1 cellular context compared by ENCODE assay signal in the genomic region with DNA sequence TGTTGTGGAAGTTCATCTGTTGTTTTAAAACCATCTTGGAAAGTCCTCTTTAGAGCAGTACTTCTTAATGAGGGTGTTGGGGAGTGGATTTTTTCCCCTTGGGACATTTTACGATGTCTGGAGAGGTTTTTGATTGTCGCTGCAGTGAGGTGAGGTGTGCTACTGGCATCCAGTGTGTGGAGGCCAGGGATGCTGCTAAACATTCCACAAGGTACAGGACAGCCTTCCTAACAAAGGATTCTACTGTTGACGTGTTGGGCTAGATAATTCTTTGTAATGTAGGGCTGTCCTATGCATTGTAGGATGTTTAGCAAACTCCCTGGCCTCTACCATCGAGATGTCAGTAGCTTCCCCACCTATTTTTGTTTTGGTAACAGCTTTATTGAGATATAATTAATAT.
TF ChIP-seq lines count a peak whose summit lies in the region.

No MANE protein-coding gene starts in this region.

TF ChIP-seq in WTC11, 78 proteins besides CTCF, POLR2A, EP300 and RAD21:
- TF ChIP-seq, protein P1, sequence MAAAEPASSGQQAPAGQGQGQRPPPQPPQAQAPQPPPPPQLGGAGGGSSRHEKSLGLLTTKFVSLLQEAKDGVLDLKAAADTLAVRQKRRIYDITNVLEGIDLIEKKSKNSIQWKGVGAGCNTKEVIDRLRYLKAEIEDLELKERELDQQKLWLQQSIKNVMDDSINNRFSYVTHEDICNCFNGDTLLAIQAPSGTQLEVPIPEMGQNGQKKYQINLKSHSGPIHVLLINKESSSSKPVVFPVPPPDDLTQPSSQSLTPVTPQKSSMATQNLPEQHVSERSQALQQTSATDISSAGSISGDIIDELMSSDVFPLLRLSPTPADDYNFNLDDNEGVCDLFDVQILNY (CRISPR knock-in tag; IDR thresholded peaks at IDR 0.05): no peak
- TF ChIP-seq FOXK1 (CRISPR knock-in tag; IDR thresholded peaks at IDR 0.05): no peak
- no peak for TF ChIP-seq ZNF121 (CRISPR knock-in tag; IDR thresholded peaks at IDR 0.05)
- TF ChIP-seq, protein P2, sequence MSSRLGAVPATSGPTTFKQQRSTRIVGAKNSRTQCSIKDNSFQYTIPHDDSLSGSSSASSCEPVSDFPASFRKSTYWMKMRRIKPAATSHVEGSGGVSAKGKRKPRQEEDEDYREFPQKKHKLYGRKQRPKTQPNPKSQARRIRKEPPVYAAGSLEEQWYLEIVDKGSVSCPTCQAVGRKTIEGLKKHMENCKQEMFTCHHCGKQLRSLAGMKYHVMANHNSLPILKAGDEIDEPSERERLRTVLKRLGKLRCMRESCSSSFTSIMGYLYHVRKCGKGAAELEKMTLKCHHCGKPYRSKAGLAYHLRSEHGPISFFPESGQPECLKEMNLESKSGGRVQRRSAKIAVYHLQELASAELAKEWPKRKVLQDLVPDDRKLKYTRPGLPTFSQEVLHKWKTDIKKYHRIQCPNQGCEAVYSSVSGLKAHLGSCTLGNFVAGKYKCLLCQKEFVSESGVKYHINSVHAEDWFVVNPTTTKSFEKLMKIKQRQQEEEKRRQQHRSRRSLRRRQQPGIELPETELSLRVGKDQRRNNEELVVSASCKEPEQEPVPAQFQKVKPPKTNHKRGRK (CRISPR knock-in tag; IDR thresholded peaks at IDR 0.05; ENCODE audit: borderline replicate concordance): no peak
- TF ChIP-seq GRHL2 (CRISPR knock-in tag; IDR thresholded peaks at IDR 0.05; ENCODE audit: insufficient replicate concordance, severe bottlenecking): no peak
- TF ChIP-seq NFYB (CRISPR knock-in tag; conservative IDR thresholded peaks at IDR 0.05; ENCODE audit: low read depth): no peak
- TF ChIP-seq PRRX2 (CRISPR knock-in tag; IDR thresholded peaks at IDR 0.05): no peak
- TF ChIP-seq, protein P3, sequence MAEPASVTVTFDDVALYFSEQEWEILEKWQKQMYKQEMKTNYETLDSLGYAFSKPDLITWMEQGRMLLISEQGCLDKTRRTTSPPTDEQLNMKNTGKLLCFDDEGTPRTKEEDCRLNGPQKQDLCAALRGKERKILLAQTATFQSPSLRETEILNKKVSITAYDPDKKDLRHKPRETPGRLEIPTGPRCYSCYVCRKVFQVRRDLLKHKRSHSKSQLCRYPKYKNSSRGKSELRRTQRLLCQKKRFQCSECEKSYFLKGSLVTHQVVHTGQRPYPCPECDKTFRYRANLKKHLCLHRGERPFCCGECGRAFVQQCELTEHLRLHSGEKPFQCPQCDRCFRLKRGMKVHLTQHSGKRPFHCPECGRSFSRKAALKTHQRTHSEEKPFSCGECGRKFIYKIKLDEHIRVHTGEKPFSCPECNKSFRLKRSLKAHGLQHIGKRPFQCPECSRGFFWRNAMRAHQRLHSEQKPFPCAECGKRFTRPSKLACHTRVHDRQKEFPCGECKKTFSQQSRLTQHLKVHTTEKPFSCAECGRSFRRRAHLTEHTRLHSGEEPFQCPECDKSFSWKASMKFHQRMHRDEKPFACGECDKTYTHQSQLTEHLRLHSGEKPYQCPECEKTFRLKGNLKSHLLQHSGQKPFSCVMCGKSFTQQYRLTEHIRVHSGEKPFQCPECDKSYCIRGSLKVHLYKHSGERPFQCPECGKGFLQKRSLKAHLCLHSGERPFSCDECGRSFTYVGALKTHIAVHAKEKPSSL (CRISPR knock-in tag; conservative IDR thresholded peaks at IDR 0.05): no peak
- TF ChIP-seq ZNF232 (CRISPR knock-in tag; IDR thresholded peaks at IDR 0.05): no peak
- TF ChIP-seq, protein P4, sequence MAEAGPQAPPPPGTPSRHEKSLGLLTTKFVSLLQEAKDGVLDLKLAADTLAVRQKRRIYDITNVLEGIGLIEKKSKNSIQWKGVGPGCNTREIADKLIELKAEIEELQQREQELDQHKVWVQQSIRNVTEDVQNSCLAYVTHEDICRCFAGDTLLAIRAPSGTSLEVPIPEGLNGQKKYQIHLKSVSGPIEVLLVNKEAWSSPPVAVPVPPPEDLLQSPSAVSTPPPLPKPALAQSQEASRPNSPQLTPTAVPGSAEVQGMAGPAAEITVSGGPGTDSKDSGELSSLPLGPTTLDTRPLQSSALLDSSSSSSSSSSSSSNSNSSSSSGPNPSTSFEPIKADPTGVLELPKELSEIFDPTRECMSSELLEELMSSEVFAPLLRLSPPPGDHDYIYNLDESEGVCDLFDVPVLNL (CRISPR knock-in tag; IDR thresholded peaks at IDR 0.05; ENCODE audit: borderline replicate concordance, low read depth): no peak
- TF ChIP-seq ZNF396 (CRISPR knock-in tag; IDR thresholded peaks at IDR 0.05; ENCODE audit: borderline replicate concordance): no peak
- no peak for TF ChIP-seq KAT7 (CRISPR knock-in tag; IDR thresholded peaks at IDR 0.05; ENCODE audit: borderline replicate concordance)
- TF ChIP-seq, protein P5, sequence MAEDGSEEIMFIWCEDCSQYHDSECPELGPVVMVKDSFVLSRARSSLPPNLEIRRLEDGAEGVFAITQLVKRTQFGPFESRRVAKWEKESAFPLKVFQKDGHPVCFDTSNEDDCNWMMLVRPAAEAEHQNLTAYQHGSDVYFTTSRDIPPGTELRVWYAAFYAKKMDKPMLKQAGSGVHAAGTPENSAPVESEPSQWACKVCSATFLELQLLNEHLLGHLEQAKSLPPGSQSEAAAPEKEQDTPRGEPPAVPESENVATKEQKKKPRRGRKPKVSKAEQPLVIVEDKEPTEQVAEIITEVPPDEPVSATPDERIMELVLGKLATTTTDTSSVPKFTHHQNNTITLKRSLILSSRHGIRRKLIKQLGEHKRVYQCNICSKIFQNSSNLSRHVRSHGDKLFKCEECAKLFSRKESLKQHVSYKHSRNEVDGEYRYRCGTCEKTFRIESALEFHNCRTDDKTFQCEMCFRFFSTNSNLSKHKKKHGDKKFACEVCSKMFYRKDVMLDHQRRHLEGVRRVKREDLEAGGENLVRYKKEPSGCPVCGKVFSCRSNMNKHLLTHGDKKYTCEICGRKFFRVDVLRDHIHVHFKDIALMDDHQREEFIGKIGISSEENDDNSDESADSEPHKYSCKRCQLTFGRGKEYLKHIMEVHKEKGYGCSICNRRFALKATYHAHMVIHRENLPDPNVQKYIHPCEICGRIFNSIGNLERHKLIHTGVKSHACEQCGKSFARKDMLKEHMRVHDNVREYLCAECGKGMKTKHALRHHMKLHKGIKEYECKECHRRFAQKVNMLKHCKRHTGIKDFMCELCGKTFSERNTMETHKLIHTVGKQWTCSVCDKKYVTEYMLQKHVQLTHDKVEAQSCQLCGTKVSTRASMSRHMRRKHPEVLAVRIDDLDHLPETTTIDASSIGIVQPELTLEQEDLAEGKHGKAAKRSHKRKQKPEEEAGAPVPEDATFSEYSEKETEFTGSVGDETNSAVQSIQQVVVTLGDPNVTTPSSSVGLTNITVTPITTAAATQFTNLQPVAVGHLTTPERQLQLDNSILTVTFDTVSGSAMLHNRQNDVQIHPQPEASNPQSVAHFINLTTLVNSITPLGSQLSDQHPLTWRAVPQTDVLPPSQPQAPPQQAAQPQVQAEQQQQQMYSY (CRISPR knock-in tag; IDR thresholded peaks at IDR 0.05): no peak
- no peak for TF ChIP-seq ETV6 (CRISPR knock-in tag; IDR thresholded peaks at IDR 0.05)
- TF ChIP-seq, protein P6, sequence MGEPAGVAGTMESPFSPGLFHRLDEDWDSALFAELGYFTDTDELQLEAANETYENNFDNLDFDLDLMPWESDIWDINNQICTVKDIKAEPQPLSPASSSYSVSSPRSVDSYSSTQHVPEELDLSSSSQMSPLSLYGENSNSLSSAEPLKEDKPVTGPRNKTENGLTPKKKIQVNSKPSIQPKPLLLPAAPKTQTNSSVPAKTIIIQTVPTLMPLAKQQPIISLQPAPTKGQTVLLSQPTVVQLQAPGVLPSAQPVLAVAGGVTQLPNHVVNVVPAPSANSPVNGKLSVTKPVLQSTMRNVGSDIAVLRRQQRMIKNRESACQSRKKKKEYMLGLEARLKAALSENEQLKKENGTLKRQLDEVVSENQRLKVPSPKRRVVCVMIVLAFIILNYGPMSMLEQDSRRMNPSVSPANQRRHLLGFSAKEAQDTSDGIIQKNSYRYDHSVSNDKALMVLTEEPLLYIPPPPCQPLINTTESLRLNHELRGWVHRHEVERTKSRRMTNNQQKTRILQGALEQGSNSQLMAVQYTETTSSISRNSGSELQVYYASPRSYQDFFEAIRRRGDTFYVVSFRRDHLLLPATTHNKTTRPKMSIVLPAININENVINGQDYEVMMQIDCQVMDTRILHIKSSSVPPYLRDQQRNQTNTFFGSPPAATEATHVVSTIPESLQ (CRISPR knock-in tag; IDR thresholded peaks at IDR 0.05): no peak
- TF ChIP-seq, protein P7, sequence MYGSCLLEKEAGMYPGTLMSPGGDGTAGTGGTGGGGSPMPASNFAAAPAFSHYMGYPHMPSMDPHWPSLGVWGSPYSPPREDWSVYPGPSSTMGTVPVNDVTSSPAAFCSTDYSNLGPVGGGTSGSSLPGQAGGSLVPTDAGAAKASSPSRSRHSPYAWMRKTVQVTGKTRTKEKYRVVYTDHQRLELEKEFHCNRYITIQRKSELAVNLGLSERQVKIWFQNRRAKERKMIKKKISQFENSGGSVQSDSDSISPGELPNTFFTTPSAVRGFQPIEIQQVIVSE (CRISPR knock-in tag; IDR thresholded peaks at IDR 0.05; ENCODE audit: borderline replicate concordance): no peak
- TF ChIP-seq, protein P8, sequence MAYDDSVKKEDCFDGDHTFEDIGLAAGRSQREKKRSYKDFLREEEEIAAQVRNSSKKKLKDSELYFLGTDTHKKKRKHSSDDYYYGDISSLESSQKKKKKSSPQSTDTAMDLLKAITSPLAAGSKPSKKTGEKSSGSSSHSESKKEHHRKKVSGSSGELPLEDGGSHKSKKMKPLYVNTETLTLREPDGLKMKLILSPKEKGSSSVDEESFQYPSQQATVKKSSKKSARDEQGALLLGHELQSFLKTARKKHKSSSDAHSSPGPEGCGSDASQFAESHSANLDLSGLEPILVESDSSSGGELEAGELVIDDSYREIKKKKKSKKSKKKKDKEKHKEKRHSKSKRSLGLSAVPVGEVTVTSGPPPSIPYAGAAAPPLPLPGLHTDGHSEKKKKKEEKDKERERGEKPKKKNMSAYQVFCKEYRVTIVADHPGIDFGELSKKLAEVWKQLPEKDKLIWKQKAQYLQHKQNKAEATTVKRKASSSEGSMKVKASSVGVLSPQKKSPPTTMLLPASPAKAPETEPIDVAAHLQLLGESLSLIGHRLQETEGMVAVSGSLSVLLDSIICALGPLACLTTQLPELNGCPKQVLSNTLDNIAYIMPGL (CRISPR knock-in tag; IDR thresholded peaks at IDR 0.05): no peak
TF ChIP-seq in WTC11: peak in this region for 0.
